31 cellular contexts compared by ENCODE assay signal in genomic region chr7:73921623-73922528, GRCh38.
A peak's percentile ranks its signal among the peaks of the same experiment; 100 is the strongest.
DNase-seq lines count a peak whose midpoint lies in the region; ATAC-seq and TF ChIP-seq lines count a peak whose summit lies in the region.
"Had no signal": no experiment of that assay in that cellular context is flagged by ENCODE, and none has a peak within 500 bp of the region (broad histone marks: within the 10 kb centered on the region; RNA-seq: fewer than 3 reads in every experiment).

No MANE protein-coding gene starts in this region.

- H3K4me1 Mint-ChIP-seq in natural killer cell treated with Interleukin-12 subunit alpha and Interleukin-12 subunit beta and Interleukin-15 and Interleukin-18, amount 100 ng/mL, for 72 hours (ENCODE audit: low read depth in 2 of 2): no peaks in the 10 kb centered on the region
- H3K4me1 Mint-ChIP-seq in natural killer cell: no peaks in the 10 kb centered on the region
- H3K4me1 Mint-ChIP-seq: activated naive CD4-positive, alpha-beta T cell treated with anti-CD3 and anti-CD28 coated beads, Interleukin-2, amount 50 U/mL, for 24 hours; B cell; immature natural killer cell; stimulated activated naive CD8-positive, alpha-beta T cell treated with anti-CD3 and anti-CD28 coated beads, Interleukin-15, amount 100 ng/mL, for 72 hours had no signal

- H3K4me1 ChIP-seq in right cardiac atrium (ENCODE audit: control insufficient read depth, insufficient read depth, low read length) (peaks cover 4% of the 10 kb centered on the region), osteoblast (ENCODE audit: insufficient read depth, low read length) (no peaks in the 10 kb centered on the region)
- H3K4me1 ChIP-seq: foreskin keratinocyte, SJSA1 had no signal

- H3K4me3 ChIP-seq in right cardiac atrium (ENCODE audit: low read length): no peak overlapping the region
- no peak overlapping the region for H3K4me3 ChIP-seq in osteoblast (ENCODE audit: insufficient read depth, low read length)
- H3K4me3 ChIP-seq: coronary artery, lung, mucosa of descending colon, SJSA1, tibial nerve had no signal

- 53% methylated on average over 15 of the region's 15 CpGs for WGBS in right cardiac atrium

- H3K9me3 ChIP-seq in right cardiac atrium (ENCODE audit: control insufficient read depth, low read length) (no peaks in the 10 kb centered on the region), osteoblast (ENCODE audit: low read depth, low read length) (no peaks in the 10 kb centered on the region)
- H3K9me3 ChIP-seq: SJSA1 had no signal

- H2AFZ ChIP-seq in osteoblast (ENCODE audit: low read length): peak overlapping the region; percentile 47

- no peaks in the 10 kb centered on the region for H3K36me3 ChIP-seq in osteoblast (ENCODE audit: insufficient read depth, low read length)
- H3K36me3 ChIP-seq: SJSA1, tibial nerve had no signal

- H3K9me3 Mint-ChIP-seq in natural killer cell treated with Interleukin-12 subunit alpha and Interleukin-12 subunit beta and Interleukin-15 and Interleukin-18, amount 100 ng/mL, for 72 hours: no peaks in the 10 kb centered on the region
- no peaks in the 10 kb centered on the region for H3K9me3 Mint-ChIP-seq in natural killer cell
- H3K9me3 Mint-ChIP-seq: activated naive CD4-positive, alpha-beta T cell treated with anti-CD3 and anti-CD28 coated beads, Interleukin-2, amount 50 U/mL, for 24 hours; CD8-positive, alpha-beta T cell; effector memory CD8-positive, alpha-beta T cell; immature natural killer cell; neural crest cell; stimulated activated naive CD8-positive, alpha-beta T cell treated with anti-CD3 and anti-CD28 coated beads, Interleukin-15, amount 100 ng/mL, for 72 hours; T-helper 1 cell treated with Interleukin-12 subunit alpha and Interleukin-12 subunit beta and Interleukin-4 antibody, amounts not matched to agents 30 μg/mL and 1 μg/mL, for 36 hours had no signal

- peak; percentile 20 to 37 for ATAC-seq in natural killer cell treated with Interleukin-12 subunit alpha and Interleukin-12 subunit beta and Interleukin-15 and Interleukin-18, amount 100 ng/mL, for 72 hours
- no peak for ATAC-seq in natural killer cell
- peak; percentile 78 to 89 for ATAC-seq in right cardiac atrium
- ATAC-seq: CD8-positive, alpha-beta T cell; effector memory CD8-positive, alpha-beta T cell; foreskin keratinocyte; mucosa of descending colon; stimulated activated naive CD8-positive, alpha-beta T cell treated with anti-CD3 and anti-CD28 coated beads, Interleukin-15, amount 100 ng/mL, for 72 hours had no signal

- TF ChIP-seq CTCF in natural killer cell (IDR thresholded peaks at IDR 0.05) (no peak), osteoblast (IDR thresholded peaks at IDR 0.05; ENCODE audit: extremely low read depth, low read depth, low read length) (no peak)

- peaks cover 7 to 8% of the 10 kb centered on the region in 2 donors for H3K27me3 Mint-ChIP-seq in natural killer cell treated with Interleukin-12 subunit alpha and Interleukin-12 subunit beta and Interleukin-15 and Interleukin-18, amount 100 ng/mL, for 72 hours
- H3K27me3 Mint-ChIP-seq in natural killer cell (ENCODE audit: low read depth in 2 of 2): peaks cover 0 to 8% of the 10 kb centered on the region in 2 donors
- H3K27me3 Mint-ChIP-seq: progenitor cell of endocrine pancreas had no signal

- H3K27ac ChIP-seq in right cardiac atrium (ENCODE audit: low read length) (no peak overlapping the region), osteoblast (ENCODE audit: low read depth, low read length) (no peak overlapping the region), caudate nucleus (ENCODE audit: low read depth, low read length) (no peak overlapping the region)
- H3K27ac ChIP-seq: coronary artery, foreskin keratinocyte, SJSA1, tibial nerve had no signal

- H3K27me3 ChIP-seq in right cardiac atrium (ENCODE audit: control insufficient read depth, insufficient read depth) (no peaks in the 10 kb centered on the region), osteoblast (ENCODE audit: insufficient read depth, low read length) (peaks cover 13% of the 10 kb centered on the region)
- H3K27me3 ChIP-seq: SJSA1, tibial nerve had no signal

- intact Hi-C loops in natural killer cell (cut with micrococcal nuclease): no loop called here
- intact Hi-C loops in right cardiac atrium (cut with DNase I): no loop called here

- no peak overlapping the region for H3K27ac Mint-ChIP-seq in natural killer cell treated with Interleukin-12 subunit alpha and Interleukin-12 subunit beta and Interleukin-15 and Interleukin-18, amount 100 ng/mL, for 72 hours
- no peak overlapping the region for H3K27ac Mint-ChIP-seq in natural killer cell
- H3K27ac Mint-ChIP-seq: activated naive CD4-positive, alpha-beta T cell treated with anti-CD3 and anti-CD28 coated beads, Interleukin-2, amount 50 U/mL, for 24 hours; B cell; CD8-positive, alpha-beta T cell; effector memory CD8-positive, alpha-beta T cell; immature natural killer cell; T-helper 1 cell treated with Interleukin-12 subunit alpha and Interleukin-12 subunit beta and Interleukin-4 antibody, amounts not matched to agents 30 μg/mL and 1 μg/mL, for 36 hours had no signal

- H3K4me3 Mint-ChIP-seq in natural killer cell treated with Interleukin-12 subunit alpha and Interleukin-12 subunit beta and Interleukin-15 and Interleukin-18, amount 100 ng/mL, for 72 hours: no peak overlapping the region
- H3K4me3 Mint-ChIP-seq in natural killer cell: no peak overlapping the region
- H3K4me3 Mint-ChIP-seq: activated naive CD4-positive, alpha-beta T cell treated with anti-CD3 and anti-CD28 coated beads, Interleukin-2, amount 50 U/mL, for 24 hours; B cell; CD8-positive, alpha-beta T cell; effector memory CD8-positive, alpha-beta T cell; immature natural killer cell; neural crest cell; stimulated activated naive CD8-positive, alpha-beta T cell treated with anti-CD3 and anti-CD28 coated beads, Interleukin-15, amount 100 ng/mL, for 72 hours; T-helper 1 cell treated with Interleukin-12 subunit alpha and Interleukin-12 subunit beta and Interleukin-4 antibody, amounts not matched to agents 30 μg/mL and 1 μg/mL, for 36 hours had no signal

- H4K20me1 ChIP-seq in osteoblast (ENCODE audit: insufficient read depth, low read length): no peaks in the 10 kb centered on the region

- DNase-seq in natural killer cell treated with Interleukin-12 subunit alpha and Interleukin-12 subunit beta and Interleukin-15 and Interleukin-18, amount 100 ng/mL, for 72 hours (ENCODE audit: low spot score): no peak
- DNase-seq in natural killer cell: no peak
- DNase-seq in right cardiac atrium: peak; percentile 49 to 86 (median 85)
- DNase-seq in osteoblast (ENCODE audit: insufficient read length, low spot score, missing footprints): no peak
- DNase-seq in germinal center (ENCODE audit: low spot score): no peak
- no peak for DNase-seq in occipital lobe (lab: John Stamatoyannopoulos, UW)
- DNase-seq in caudate nucleus (lab: John Stamatoyannopoulos, UW): no peak
- DNase-seq in Kasumi-1 (lab: John Stamatoyannopoulos, UW): no peak
- DNase-seq: activated CD4-positive, alpha-beta T cell treated with anti-CD3 and anti-CD28 coated beads, Interleukin-2, amount 50 U/mL, for 4 hours; activated CD8-positive, alpha-beta memory T cell treated with anti-CD3 and anti-CD28 coated beads, Interleukin-2, amount 50 U/mL, for 48 hours; CD8-positive, alpha-beta T cell; effector memory CD8-positive, alpha-beta T cell; foreskin keratinocyte; hippocampal formation; immature natural killer cell; IMR-90; mucosa of descending colon; NCI-H1092; NCI-H187; NCI-H2171; NCI-H524; stimulated activated naive CD8-positive, alpha-beta T cell treated with anti-CD3 and anti-CD28 coated beads, Interleukin-15, amount 100 ng/mL, for 72 hours had no signal

- no peaks in the 10 kb centered on the region for H3K36me3 Mint-ChIP-seq in natural killer cell treated with Interleukin-12 subunit alpha and Interleukin-12 subunit beta and Interleukin-15 and Interleukin-18, amount 100 ng/mL, for 72 hours
- no peaks in the 10 kb centered on the region for H3K36me3 Mint-ChIP-seq in natural killer cell
- H3K36me3 Mint-ChIP-seq: activated naive CD4-positive, alpha-beta T cell treated with anti-CD3 and anti-CD28 coated beads, Interleukin-2, amount 50 U/mL, for 24 hours; CD8-positive, alpha-beta T cell; immature natural killer cell had no signal

- no peak overlapping the region for H3K4me2 ChIP-seq in osteoblast (ENCODE audit: insufficient read depth, low read length)

- no peaks in the 10 kb centered on the region for H3K79me2 ChIP-seq in osteoblast (ENCODE audit: insufficient read depth, low read length)

Comparison
In these comparisons a context has a peak if more than half of its experiments do, and no peak if none do; other contexts are left out.
1. ATAC-seq: peak in natural killer cell treated with Interleukin-12 subunit alpha and Interleukin-12 subunit beta and Interleukin-15 and Interleukin-18, amount 100 ng/mL, for 72 hours (2 of 2) and right cardiac atrium (2 of 2); none in natural killer cell (0 of 3).
2. DNase-seq: peak in right cardiac atrium (3 of 3); none in natural killer cell treated with Interleukin-12 subunit alpha and Interleukin-12 subunit beta and Interleukin-15 and Interleukin-18, amount 100 ng/mL, for 72 hours (single experiment), natural killer cell (single experiment), osteoblast (single experiment), germinal center (single experiment), occipital lobe (single experiment), caudate nucleus (0 of 61) and Kasumi-1 (0 of 2).